In genomic region chr4:40300371-40301162, GRCh38 we compare ENCODE assay signal across 1 cellular context.
TF ChIP-seq lines count a peak whose summit lies in the region.

No MANE protein-coding gene starts in this region.

TF ChIP-seq in SK-N-SH, 30 proteins besides CTCF, POLR2A, EP300 and RAD21 (continued from another document):
- TF ChIP-seq ZBTB33 (IDR thresholded peaks at IDR 0.05; ENCODE audit: borderline replicate concordance, low read depth) (no peak), JUND (IDR thresholded peaks at IDR 0.05) (no peak)
TF ChIP-seq in SK-N-SH: peak in this region for 0.
